8 cellular contexts compared by ENCODE assay signal in genomic region chr22:40197421-40197820, GRCh38. TPM values are rescaled to one million over a fixed set of nuclear protein-coding genes. Genes with fewer than 3 reads are reported as not detected.
DNase-seq lines count a peak whose midpoint lies in the region; ATAC-seq and TF ChIP-seq lines count a peak whose summit lies in the region.
"Not testable (repeated sequence)": the region's sequence is repeated elsewhere in the genome, so short reads cannot be mapped to it uniquely, and the experiment has no call there.

No MANE protein-coding gene starts in this region.

- H3K27me3 ChIP-seq in iPS-15b (ENCODE audit: control insufficient read depth, insufficient read depth, low read length); stomach smooth muscle (ENCODE audit: control insufficient read depth in 1 of 2, insufficient read depth in 2 of 2, low read length in 2 of 2): not testable (repeated sequence)

- H3K4me3 ChIP-seq in HEK293 (ENCODE audit: low read depth, low read length); coronary artery; iPS-15b (ENCODE audit: low read depth, low read length): not testable (repeated sequence)
- peak overlapping the region in 1 of 2 donors; percentile 54 for H3K4me3 ChIP-seq in stomach smooth muscle (ENCODE audit: low read length in 2 of 2)

- H3K4me1 Mint-ChIP-seq in activated CD4-positive, alpha-beta T cell treated with anti-CD3 and anti-CD28 coated beads for 36 hours: peaks cover 83% of the 10 kb centered on the region
- H3K4me1 Mint-ChIP-seq in activated naive CD8-positive, alpha-beta T cell (ENCODE audit: low read depth): peaks cover 81% of the 10 kb centered on the region
- H3K4me1 Mint-ChIP-seq in progenitor cell of endocrine pancreas (ENCODE audit: low read depth): peaks cover 42% of the 10 kb centered on the region

- POLR2A ChIA-PET in HEK293 (lab: Yijun Ruan, JAX): interaction anchor here (0.7 to 1.6 kb wide), 2 partner anchors 20 to 296 kb away, joined by 5 to 6 read pairs; partner anchors contain the start of gene TNRC6B
- POLR2A ChIA-PET in activated CD4-positive, alpha-beta T cell treated with anti-CD3 and anti-CD28 coated beads for 36 hours (lab: Charles Lee): interaction anchor here (1.0 to 1.5 kb wide), 2 partner anchors 20 to 54 kb away, joined by 3 to 14 read pairs; partner anchors contain the start of gene TNRC6B

- H3K4me1 ChIP-seq in HEK293 (ENCODE audit: control insufficient read depth, insufficient read depth, low read length) (peaks cover 13% of the 10 kb centered on the region), iPS-15b (ENCODE audit: control insufficient read depth, insufficient read depth, low read length) (peaks cover 55% of the 10 kb centered on the region), stomach smooth muscle (ENCODE audit: control insufficient read depth, insufficient read depth, low read length) (peaks cover 67% of the 10 kb centered on the region)

- H3K27me3 Mint-ChIP-seq in activated CD4-positive, alpha-beta T cell treated with anti-CD3 and anti-CD28 coated beads for 36 hours; activated naive CD8-positive, alpha-beta T cell; progenitor cell of endocrine pancreas: not testable (repeated sequence)

- TF ChIP-seq CTCF in C4-2B (conservative IDR thresholded peaks at IDR 0.05); HEK293 (tag by site-specific recombination; IDR thresholded peaks at IDR 0.05); coronary artery (IDR thresholded peaks at IDR 0.05); progenitor cell of endocrine pancreas (IDR thresholded peaks at IDR 0.05; ENCODE audit: unreplicated experiment): not testable (repeated sequence)

- not testable (repeated sequence) for H3K36me3 ChIP-seq in HEK293 (ENCODE audit: control insufficient read depth in 2 of 2, insufficient read depth in 1 of 2, low read length in 2 of 2); iPS-15b (ENCODE audit: control insufficient read depth, insufficient read depth, low read length); stomach smooth muscle (ENCODE audit: control insufficient read depth in 2 of 2, insufficient read depth in 2 of 2, low read length in 2 of 2)

- H3K4me3 Mint-ChIP-seq in activated CD4-positive, alpha-beta T cell treated with anti-CD3 and anti-CD28 coated beads for 36 hours; progenitor cell of endocrine pancreas (ENCODE audit: low read depth): not testable (repeated sequence)
- H3K4me3 Mint-ChIP-seq in activated naive CD8-positive, alpha-beta T cell: peak overlapping the region; percentile 64

- H3K9me3 Mint-ChIP-seq in activated CD4-positive, alpha-beta T cell treated with anti-CD3 and anti-CD28 coated beads for 36 hours (ENCODE audit: low read depth); activated naive CD8-positive, alpha-beta T cell (ENCODE audit: low read depth); progenitor cell of endocrine pancreas (ENCODE audit: low read depth): not testable (repeated sequence)

- H3K9ac ChIP-seq in iPS-15b (ENCODE audit: low read depth, low read length): peak overlapping the region; percentile 39
- H3K9ac ChIP-seq in stomach smooth muscle (ENCODE audit: low read length in 2 of 2): peak overlapping the region in 1 of 2 donors; percentile 0

- H3K27ac ChIP-seq in C4-2B (peak overlapping the region; percentile 43), coronary artery (peak overlapping the region in 1 of 2 donors; percentile 40), stomach smooth muscle (ENCODE audit: low read length) (peak overlapping the region; percentile 83)
- not testable (repeated sequence) for H3K27ac ChIP-seq in HEK293 (ENCODE audit: extremely low read depth, low read depth, low read length)

- intact Hi-C loops in activated CD4-positive, alpha-beta T cell treated with anti-CD3 and anti-CD28 coated beads for 36 hours (cut with DNase I, micrococcal nuclease): loop anchor here (5.0 kb wide), 2 partner anchors 45 to 140 kb away; no protein-coding TSS in a partner anchor

- ATAC-seq in activated CD4-positive, alpha-beta T cell treated with anti-CD3 and anti-CD28 coated beads for 36 hours: not testable (repeated sequence)

- peak overlapping the region; percentile 87 for H3K27ac Mint-ChIP-seq in activated CD4-positive, alpha-beta T cell treated with anti-CD3 and anti-CD28 coated beads for 36 hours
- H3K27ac Mint-ChIP-seq in activated naive CD8-positive, alpha-beta T cell: peak overlapping the region; percentile 91
- H3K27ac Mint-ChIP-seq in progenitor cell of endocrine pancreas: peak overlapping the region; percentile 68

- not testable (repeated sequence) for H3K36me3 Mint-ChIP-seq in activated CD4-positive, alpha-beta T cell treated with anti-CD3 and anti-CD28 coated beads for 36 hours (ENCODE audit: low read depth); activated naive CD8-positive, alpha-beta T cell; progenitor cell of endocrine pancreas (ENCODE audit: insufficient read depth)

- CTCF ChIA-PET in HEK293 (lab: Yijun Ruan, JAX): interaction anchor here (0.6 kb wide), 1 partner anchor 10 kb away, joined by 3 read pairs; no protein-coding TSS in a partner anchor
- CTCF ChIA-PET in activated CD4-positive, alpha-beta T cell treated with anti-CD3 and anti-CD28 coated beads for 36 hours (lab: Charles Lee): interaction anchor here (0.7 to 1.7 kb wide), 8 partner anchors 18 to 149 kb away, joined by 3 to 5 read pairs (median 4); no protein-coding TSS in a partner anchor

- DNase-seq in activated CD4-positive, alpha-beta T cell treated with anti-CD3 and anti-CD28 coated beads for 36 hours; progenitor cell of endocrine pancreas (ENCODE audit: low spot score, unreplicated experiment): not testable (repeated sequence)
- DNase-seq in coronary artery (ENCODE audit: low spot score): peak; percentile 50

- H3K9me3 ChIP-seq in HEK293 (ENCODE audit: control insufficient read depth, insufficient read depth, low read depth, low read length); iPS-15b (ENCODE audit: control insufficient read depth, insufficient read depth, low read length); stomach smooth muscle (ENCODE audit: control insufficient read depth in 2 of 2, low read length in 2 of 2): not testable (repeated sequence)

TF ChIP-seq in HEK293, 187 proteins besides CTCF, POLR2A, EP300 and RAD21:
- peak; percentile 32; the same call in 1 of the 2 replicates for TF ChIP-seq ZNF341 (tag by site-specific recombination; IDR thresholded peaks at IDR 0.05; ENCODE audit: low read depth)

RNA-seq across cellular contexts. Expression of gene TNRC6B, which starts 19.7 kb away (rescaled TPM):
- total RNA-seq in activated CD4-positive, alpha-beta T cell treated with anti-CD3 and anti-CD28 coated beads for 36 hours: 10 to 100 TPM; 37.3 to 40.3 TPM
- 65.8 and 73.2 TPM in 2 replicates for total RNA-seq in progenitor cell of endocrine pancreas
